6 cellular contexts compared by ENCODE assay signal in genomic region chr3:166593776-166594175, GRCh38.
"Had no signal": no experiment of that assay in that cellular context is flagged by ENCODE, and none has a peak within 500 bp of the region (broad histone marks: within the 10 kb centered on the region; RNA-seq: fewer than 3 reads in every experiment).

No MANE protein-coding gene starts in this region.

- H3K9ac ChIP-seq: KMS-11 had no signal

- H3K27ac ChIP-seq: HL-60, KMS-11 had no signal

- H3K4me3 ChIP-seq: K562 had no signal

- H3K4me2 ChIP-seq: KMS-11 had no signal

- DNase-seq: IMR-90, KBM-7, KG1 had no signal
